Comparison of ENCODE assay signal across 8 cellular contexts in the genomic region with DNA sequence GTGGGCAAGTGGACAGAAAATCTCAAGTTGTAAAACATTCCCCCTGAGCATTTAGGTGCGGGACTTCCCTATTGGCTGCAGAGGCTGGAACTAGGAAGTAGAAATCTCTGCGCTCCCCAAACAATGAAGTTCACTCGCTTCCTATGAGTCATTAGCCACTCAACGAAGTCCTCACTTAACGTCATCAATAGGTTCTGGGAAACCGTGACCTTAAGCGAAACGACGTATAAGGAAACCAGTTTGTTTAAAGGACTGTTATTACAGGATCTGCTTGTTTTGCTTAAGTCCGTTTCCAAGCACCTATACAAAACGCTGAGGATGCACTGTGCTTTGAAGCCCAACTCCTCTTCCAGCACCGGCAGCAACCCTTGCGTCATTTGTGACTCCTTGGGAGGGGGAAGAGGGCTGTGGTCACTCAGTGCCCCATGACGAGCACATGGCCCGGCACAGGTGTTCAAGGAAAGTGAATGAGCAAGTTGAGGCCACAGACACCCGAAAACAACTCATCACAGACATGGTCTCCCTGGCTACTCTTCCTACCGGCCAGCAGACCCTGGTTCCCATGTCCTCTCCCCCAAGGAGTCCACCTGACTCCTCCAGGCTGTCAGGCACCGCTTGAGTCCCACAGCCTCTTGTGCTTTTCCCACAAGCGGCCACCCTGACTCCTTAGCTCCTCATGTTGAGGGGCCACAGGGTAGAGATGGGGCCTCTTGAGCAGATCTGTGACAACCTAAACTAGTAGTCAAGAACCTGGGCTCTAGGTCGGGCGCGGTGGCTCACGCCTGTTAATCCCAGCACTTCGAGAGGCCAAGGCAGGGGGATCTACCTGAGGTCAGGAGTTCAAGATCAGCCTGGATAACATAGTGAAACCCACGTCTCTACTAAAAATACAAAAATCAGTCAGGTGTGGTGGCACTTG. TPM values are rescaled to one million over a fixed set of nuclear protein-coding genes. Genes with fewer than 3 reads are reported as not detected.
A peak's percentile ranks its signal among the peaks of the same experiment; 100 is the strongest.
DNase-seq lines count a peak whose midpoint lies in the region; ATAC-seq, FAIRE-seq and TF ChIP-seq lines count a peak whose summit lies in the region.

No MANE protein-coding gene starts in this region.

- peak; percentile 90 for FAIRE-seq in GM19239 (lab: Jason Lieb, UNC)

- peak overlapping the region; percentile 11 for H3K4me2 ChIP-seq in skeletal muscle satellite cell (ENCODE audit: low read length)

- peaks cover 34% of the 10 kb centered on the region for H3K4me1 ChIP-seq in skeletal muscle satellite cell (ENCODE audit: control insufficient read depth, insufficient read depth, low read length)

- no peak for TF ChIP-seq CTCF in 22Rv1 (IDR thresholded peaks at IDR 0.05)
- no peak for TF ChIP-seq CTCF in fibroblast of the aortic adventitia (IDR thresholded peaks at IDR 0.05; ENCODE audit: insufficient read depth, low read length)

- H3K36me3 ChIP-seq in skeletal muscle satellite cell (ENCODE audit: insufficient read depth, low read length): peaks cover 33% of the 10 kb centered on the region

- H3K9me3 ChIP-seq in skeletal muscle satellite cell (replicated peaks; ENCODE audit: low read length): no peaks in the 10 kb centered on the region

- no peaks in the 10 kb centered on the region for H3K27me3 ChIP-seq in skeletal muscle satellite cell (ENCODE audit: control insufficient read depth, insufficient read depth, low read length)

- ATAC-seq in GM18870 (IDR thresholded peaks at IDR 0.05; ENCODE audit: unreplicated experiment) (no peak), GM18502 (IDR thresholded peaks at IDR 0.05; ENCODE audit: poor library complexity, unreplicated experiment) (no peak)

- peak overlapping the region; percentile 41 for H3K9ac ChIP-seq in skeletal muscle satellite cell (ENCODE audit: low read depth, low read length)

- DNase-seq in GM19239 (ENCODE audit: insufficient read length, low spot score): no peak
- peak; percentile 76 to 94 for DNase-seq in NOMO-1 (lab: John Stamatoyannopoulos, UW; ENCODE audit: unreplicated experiment in 2 of 2)
- DNase-seq in activated CD8-positive, alpha-beta memory T cell treated with anti-CD3 and anti-CD28 coated beads for 48 hours (ENCODE audit: low read depth in 2 of 3, low spot score in 2 of 3): peak in 2 of 3 experiments; percentile 48 to 52
- DNase-seq in fibroblast of the aortic adventitia (ENCODE audit: low read depth): peak; percentile 86

- H3K27ac ChIP-seq in 22Rv1: peak overlapping the region; percentile 40; the same call in 1 of the 2 replicates

- H3K4me3 ChIP-seq in fibroblast of the aortic adventitia (ENCODE audit: low read depth, low read length): no peak overlapping the region
- no peak overlapping the region for H3K4me3 ChIP-seq in skeletal muscle satellite cell (ENCODE audit: low read length)

RNA-seq across cellular contexts. Expression of gene RPS16, which starts 4.8 kb away (rescaled TPM):
- 23.5 and 148 TPM in 2 replicates for total RNA-seq in fibroblast of the aortic adventitia (ENCODE audit: low replicate concordance)
- total RNA-seq in skeletal muscle satellite cell (2012; rRNA removed): 42.8 and 55.0 TPM in 2 replicates

RNA-seq across cellular contexts. Expression of gene SUPT5H, which starts 14.4 kb away (rescaled TPM):
- total RNA-seq in fibroblast of the aortic adventitia (ENCODE audit: low replicate concordance): 88.2 and 299 TPM in 2 replicates
- total RNA-seq in skeletal muscle satellite cell (2012; rRNA removed): 71.0 and 74.8 TPM in 2 replicates

RNA-seq across cellular contexts. Expression of gene PLEKHG2, which starts 18.5 kb away (rescaled TPM):
- 14.1 and 29.1 TPM in 2 replicates for total RNA-seq in fibroblast of the aortic adventitia (ENCODE audit: low replicate concordance)
- total RNA-seq in skeletal muscle satellite cell (2012; rRNA removed): 11.1 and 12.4 TPM in 2 replicates

RNA-seq across cellular contexts. Expression of gene ZFP36, which starts 24.3 kb away (rescaled TPM):
- total RNA-seq in fibroblast of the aortic adventitia (ENCODE audit: low replicate concordance): 10.8 and 18.3 TPM in 2 replicates
- 8.6 and 10.5 TPM in 2 replicates for total RNA-seq in skeletal muscle satellite cell (2012; rRNA removed)

RNA-seq across cellular contexts. Expression of gene MED29, which starts 39.8 kb away (rescaled TPM):
- total RNA-seq in fibroblast of the aortic adventitia (ENCODE audit: low replicate concordance): 16.2 and 25.7 TPM in 2 replicates
- total RNA-seq in skeletal muscle satellite cell (2012; rRNA removed): 15.5 and 17.5 TPM in 2 replicates
